Comparison of ENCODE assay signal across 8 cellular contexts in the genomic region with DNA sequence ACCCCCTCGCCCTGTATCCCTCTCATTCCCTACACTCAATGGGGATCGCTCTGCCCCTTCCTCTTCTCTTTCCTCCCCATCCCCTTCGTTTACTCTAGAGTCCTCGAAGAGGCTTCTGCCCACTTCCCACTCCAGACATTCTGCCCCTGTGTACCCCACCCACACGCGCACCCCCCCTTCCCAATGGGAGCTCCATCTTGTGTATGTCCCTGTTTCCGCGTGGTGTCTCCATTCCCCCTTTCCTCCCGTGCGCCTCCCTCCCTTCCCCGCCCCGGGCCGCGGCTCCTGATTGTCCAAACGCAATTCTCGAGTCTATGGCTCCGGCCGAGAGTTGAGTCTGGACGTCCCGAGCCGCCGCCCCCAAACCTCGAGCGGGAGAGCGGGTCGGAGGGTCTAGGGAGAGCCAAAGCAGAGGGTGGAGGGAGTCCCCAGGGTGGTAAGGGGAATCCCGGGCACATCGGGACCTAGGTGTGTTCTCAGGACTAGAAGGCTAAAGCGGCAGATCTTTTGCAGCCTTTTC. TPM values are rescaled to one million over a fixed set of nuclear protein-coding genes. Genes with fewer than 3 reads are reported as not detected.
A peak's percentile ranks its signal among the peaks of the same experiment; 100 is the strongest.
DNase-seq lines count a peak whose midpoint lies in the region; ATAC-seq and TF ChIP-seq lines count a peak whose summit lies in the region.

No MANE protein-coding gene starts in this region.

- no peak for ATAC-seq in activated B cell treated with CpG ODN at 0.5 μM for 24 hours (ENCODE audit: low read depth)

- H3K27ac Mint-ChIP-seq in activated B cell treated with CpG ODN at 0.5 μM for 24 hours: peak overlapping the region; percentile 76

- no peak overlapping the region for H2AFZ ChIP-seq in neuron (ENCODE audit: low read depth, low read length)

- DNase-seq in AG08395 (ENCODE audit: low spot score): peak; percentile 61
- DNase-seq in HAP-1 (ENCODE audit: low spot score in 2 of 2): peak; percentile 35 to 75
- peak; percentile 32 for DNase-seq in activated B cell treated with CpG ODN at 0.5 μM for 24 hours
- DNase-seq in foreskin fibroblast: peak in 1 of 2 donors; percentile 80
- no peak for DNase-seq in NCI-H2107 (lab: John Stamatoyannopoulos, UW)
- DNase-seq in activated CD8-positive, alpha-beta memory T cell treated with anti-CD3 and anti-CD28 coated beads for 24 hours: no peak
- no peak for DNase-seq in GF-D8 (lab: John Stamatoyannopoulos, UW)

- POLR2A ChIA-PET in activated B cell treated with CpG ODN at 0.5 μM for 24 hours (lab: Charles Lee): interaction anchor here (0.6 to 2.7 kb wide), 24 partner anchors 9 to 516 kb away, joined by 3 to 38 read pairs (median 4); partner anchors contain the start of genes BAK1, HLA-DPB1, RGL2 and RPS18

- H3K9me3 ChIP-seq in HAP-1 (no peaks in the 10 kb centered on the region), neuron (ENCODE audit: low read length) (no peaks in the 10 kb centered on the region)

- peaks cover 45% of the 10 kb centered on the region for H3K4me1 Mint-ChIP-seq in activated B cell treated with CpG ODN at 0.5 μM for 24 hours

- H3K4me1 ChIP-seq in HAP-1: peaks cover 34% of the 10 kb centered on the region
- peaks cover 75% of the 10 kb centered on the region for H3K4me1 ChIP-seq in neuron (ENCODE audit: insufficient read depth, low read length)

- intact Hi-C loops in activated B cell treated with CpG ODN at 0.5 μM for 24 hours (cut with micrococcal nuclease): loop anchor here (1.0 to 10.0 kb wide), 5 partner anchors 7 to 1233 kb away; partner anchors contain the start of genes COL11A2, DXO, RXRB and SLC39A7

- peak overlapping the region; percentile 93 for H3K4me3 ChIP-seq in HAP-1
- H3K4me3 ChIP-seq in foreskin fibroblast (ENCODE audit: low read depth in 1 of 2, low read length in 2 of 2): peak overlapping the region; percentile 82 to 91
- peak overlapping the region; percentile 89 for H3K4me3 ChIP-seq in neuron (ENCODE audit: low read length)

- H3K36me3 ChIP-seq in HAP-1 (replicated peaks) (peaks cover 41% of the 10 kb centered on the region), neuron (ENCODE audit: insufficient read depth, low read length) (peaks cover 47% of the 10 kb centered on the region)

- H3K27me3 Mint-ChIP-seq in activated B cell treated with CpG ODN at 0.5 μM for 24 hours: peaks cover 6% of the 10 kb centered on the region

- TF ChIP-seq CTCF in activated B cell treated with CpG ODN at 0.5 μM for 24 hours (IDR thresholded peaks at IDR 0.05) (no peak), foreskin fibroblast (IDR thresholded peaks at IDR 0.05; ENCODE audit: low read depth, low read length) (no peak)

- H3K27me3 ChIP-seq in HAP-1 (ENCODE audit: low read depth): no peaks in the 10 kb centered on the region
- H3K27me3 ChIP-seq in neuron (ENCODE audit: insufficient read depth, low read length): no peaks in the 10 kb centered on the region

- peaks cover 39% of the 10 kb centered on the region for H3K36me3 Mint-ChIP-seq in activated B cell treated with CpG ODN at 0.5 μM for 24 hours (ENCODE audit: low read depth)

- in situ Hi-C loops in HAP-1 (cut with MboI; ENCODE audit: low sequenced_read_pairs): no loop called here

- H3K9me3 Mint-ChIP-seq in activated B cell treated with CpG ODN at 0.5 μM for 24 hours: no peaks in the 10 kb centered on the region

- CTCF ChIA-PET in activated B cell treated with CpG ODN at 0.5 μM for 24 hours (lab: Charles Lee): interaction anchor here (0.9 to 1.8 kb wide), 4 partner anchors 39 to 207 kb away, joined by 4 to 8 read pairs (median 4); no protein-coding TSS in a partner anchor

- H3K4me3 Mint-ChIP-seq in activated B cell treated with CpG ODN at 0.5 μM for 24 hours: peak overlapping the region; percentile 87

RNA-seq across cellular contexts. Expression of gene RING1, which starts 0.7 kb away (rescaled TPM):
- 41.7 and 43.8 TPM in 2 replicates for total RNA-seq in activated B cell treated with CpG ODN at 0.5 μM for 24 hours

RNA-seq across cellular contexts. Expression of gene HSD17B8, which starts 3.2 kb away (rescaled TPM):
- total RNA-seq in activated B cell treated with CpG ODN at 0.5 μM for 24 hours: 12.3 TPM in 2 replicates

RNA-seq across cellular contexts. Expression of gene SLC39A7, which starts 7.0 kb away (rescaled TPM):
- 31.7 and 35.2 TPM in 2 replicates for total RNA-seq in activated B cell treated with CpG ODN at 0.5 μM for 24 hours

RNA-seq across cellular contexts. Expression of gene RXRB, which starts 7.2 kb away (rescaled TPM):
- total RNA-seq in activated B cell treated with CpG ODN at 0.5 μM for 24 hours: 72.4 and 74.3 TPM in 2 replicates

RNA-seq across cellular contexts. Expression of gene COL11A2, which starts 15.4 kb away (rescaled TPM):
- total RNA-seq in activated B cell treated with CpG ODN at 0.5 μM for 24 hours: 0.32 and 0.47 TPM in 2 replicates

Comparison
In these comparisons a context has a peak if more than half of its experiments do, and no peak if none do; other contexts are left out.
1. DNase-seq: peak in AG08395 (single experiment), HAP-1 (2 of 2) and activated B cell treated with CpG ODN at 0.5 μM for 24 hours (single experiment); none in NCI-H2107 (single experiment), activated CD8-positive, alpha-beta memory T cell treated with anti-CD3 and anti-CD28 coated beads for 24 hours (single experiment) and GF-D8 (single experiment).
2. Peak in every context shown above with its lines, with median percentiles within 50 percentile points of each other: H3K4me3 ChIP-seq.